In the genomic region with DNA sequence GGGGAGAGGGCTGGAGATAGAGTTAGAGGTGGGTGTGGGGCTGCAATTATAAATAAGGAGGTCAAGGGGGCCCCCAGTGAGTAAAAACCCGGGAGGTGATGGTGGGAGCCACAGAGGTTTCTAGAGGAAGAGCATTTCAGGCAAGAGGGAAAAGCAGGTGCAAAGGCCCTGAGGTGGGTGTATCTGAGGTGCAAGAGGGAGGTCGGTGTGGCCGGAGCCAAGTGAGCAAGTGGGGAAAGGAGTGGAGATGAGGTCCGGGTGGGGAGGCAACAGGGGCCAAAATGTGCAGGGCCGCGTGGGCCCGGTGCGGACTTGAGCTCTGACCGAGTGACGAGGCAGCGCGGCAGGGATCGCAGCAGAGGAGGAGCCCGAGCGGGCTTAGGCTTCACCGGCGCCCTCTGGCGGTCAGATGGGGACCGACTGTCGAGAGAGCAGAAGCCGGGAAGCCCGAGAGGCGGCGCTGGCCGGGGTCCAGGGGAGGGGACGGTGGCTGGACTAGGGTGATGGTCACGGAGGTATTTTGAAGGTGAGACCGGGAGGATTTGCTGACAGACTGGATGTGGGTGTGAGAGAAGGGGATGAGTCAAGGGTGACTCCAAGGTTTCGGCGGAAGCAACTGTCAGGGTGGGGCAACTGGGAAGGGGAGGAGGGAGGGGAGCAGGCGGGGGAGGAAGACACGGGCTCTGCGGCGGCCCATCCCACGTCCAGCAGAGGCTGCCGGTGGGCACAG, we compare ENCODE assay signal across 1 cellular context.
TF ChIP-seq lines count a peak whose summit lies in the region.

No MANE protein-coding gene starts in this region.

TF ChIP-seq in K562, 482 proteins besides CTCF, POLR2A, EP300 and RAD21 (continues in another document):
- no peak for TF ChIP-seq PCBP2 (IDR thresholded peaks at IDR 0.05; ENCODE audit: low read depth, low read length, poor library complexity, severe bottlenecking)
- TF ChIP-seq ZFP1 (CRISPR knock-in tag; IDR thresholded peaks at IDR 0.05) = no peak
- peak; percentile 23; the same call in 1 of the 2 replicates for TF ChIP-seq RAD51 (IDR thresholded peaks at IDR 0.05; ENCODE audit: borderline replicate concordance, low read depth)
- peak; percentile 88 for TF ChIP-seq SMARCE1 (IDR thresholded peaks at IDR 0.05)
- TF ChIP-seq, protein P1, sequence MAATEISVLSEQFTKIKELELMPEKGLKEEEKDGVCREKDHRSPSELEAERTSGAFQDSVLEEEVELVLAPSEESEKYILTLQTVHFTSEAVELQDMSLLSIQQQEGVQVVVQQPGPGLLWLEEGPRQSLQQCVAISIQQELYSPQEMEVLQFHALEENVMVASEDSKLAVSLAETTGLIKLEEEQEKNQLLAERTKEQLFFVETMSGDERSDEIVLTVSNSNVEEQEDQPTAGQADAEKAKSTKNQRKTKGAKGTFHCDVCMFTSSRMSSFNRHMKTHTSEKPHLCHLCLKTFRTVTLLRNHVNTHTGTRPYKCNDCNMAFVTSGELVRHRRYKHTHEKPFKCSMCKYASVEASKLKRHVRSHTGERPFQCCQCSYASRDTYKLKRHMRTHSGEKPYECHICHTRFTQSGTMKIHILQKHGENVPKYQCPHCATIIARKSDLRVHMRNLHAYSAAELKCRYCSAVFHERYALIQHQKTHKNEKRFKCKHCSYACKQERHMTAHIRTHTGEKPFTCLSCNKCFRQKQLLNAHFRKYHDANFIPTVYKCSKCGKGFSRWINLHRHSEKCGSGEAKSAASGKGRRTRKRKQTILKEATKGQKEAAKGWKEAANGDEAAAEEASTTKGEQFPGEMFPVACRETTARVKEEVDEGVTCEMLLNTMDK (IDR thresholded peaks at IDR 0.05; ENCODE audit: borderline replicate concordance, insufficient read depth, low read depth, low read length, poor library complexity, severe bottlenecking) = peak; percentile 73
- TF ChIP-seq JUN (IDR thresholded peaks at IDR 0.05; ENCODE audit: borderline replicate concordance, low read depth, low read length) = peak; percentile 59; the same call in 1 of the 2 replicates
- no peak; the same call in 1 of the 2 replicates for TF ChIP-seq JUN (CRISPR knock-in tag; IDR thresholded peaks at IDR 0.05; ENCODE audit: borderline replicate concordance)
- TF ChIP-seq GABPB2 (CRISPR knock-in tag; conservative IDR thresholded peaks at IDR 0.05) = no peak
- TF ChIP-seq POLR3G (IDR thresholded peaks at IDR 0.05; ENCODE audit: extremely low read depth, insufficient read length, insufficient replicate concordance) = no peak
- TF ChIP-seq CCNT2 (IDR thresholded peaks at IDR 0.05; ENCODE audit: borderline replicate concordance, extremely low read depth, insufficient read length, low read depth, low read length) = peak; percentile 13
- TF ChIP-seq PURB (CRISPR knock-in tag; IDR thresholded peaks at IDR 0.05; ENCODE audit: low read depth) = no peak
- peak; percentile 92 for TF ChIP-seq PHF20 (IDR thresholded peaks at IDR 0.05; ENCODE audit: partially characterized antibody)
- TF ChIP-seq RBM25 (IDR thresholded peaks at IDR 0.05; ENCODE audit: low read depth, low read length, severe bottlenecking) = peak; percentile 94
- TF ChIP-seq PTBP1 (IDR thresholded peaks at IDR 0.05; ENCODE audit: low read depth, low read length) = peak; percentile 99
- TF ChIP-seq ZNF263 (CRISPR knock-in tag; IDR thresholded peaks at IDR 0.05; ENCODE audit: borderline replicate concordance) = peak; percentile 96; the same call in 1 of the 2 replicates
- TF ChIP-seq JUND (IDR thresholded peaks at IDR 0.05; ENCODE audit: borderline replicate concordance, low read depth, low read length) = peak; percentile 78
- peak; percentile 51; the same call in 1 of the 3 replicates for TF ChIP-seq JUND (tag; IDR thresholded peaks at IDR 0.05; ENCODE audit: borderline replicate concordance, low read depth, low read length)
- peak; percentile 89 for TF ChIP-seq CTBP1 (IDR thresholded peaks at IDR 0.05; ENCODE audit: borderline replicate concordance)
- TF ChIP-seq IFI16 (CRISPR knock-in tag; IDR thresholded peaks at IDR 0.05) = no peak
- 0 out of 2 replicates have a peak, but pooled peaks have one; percentile 32 for TF ChIP-seq MEF2D (tag; conservative IDR thresholded peaks at IDR 0.05; ENCODE audit: low read depth)
- TF ChIP-seq, protein P2, sequence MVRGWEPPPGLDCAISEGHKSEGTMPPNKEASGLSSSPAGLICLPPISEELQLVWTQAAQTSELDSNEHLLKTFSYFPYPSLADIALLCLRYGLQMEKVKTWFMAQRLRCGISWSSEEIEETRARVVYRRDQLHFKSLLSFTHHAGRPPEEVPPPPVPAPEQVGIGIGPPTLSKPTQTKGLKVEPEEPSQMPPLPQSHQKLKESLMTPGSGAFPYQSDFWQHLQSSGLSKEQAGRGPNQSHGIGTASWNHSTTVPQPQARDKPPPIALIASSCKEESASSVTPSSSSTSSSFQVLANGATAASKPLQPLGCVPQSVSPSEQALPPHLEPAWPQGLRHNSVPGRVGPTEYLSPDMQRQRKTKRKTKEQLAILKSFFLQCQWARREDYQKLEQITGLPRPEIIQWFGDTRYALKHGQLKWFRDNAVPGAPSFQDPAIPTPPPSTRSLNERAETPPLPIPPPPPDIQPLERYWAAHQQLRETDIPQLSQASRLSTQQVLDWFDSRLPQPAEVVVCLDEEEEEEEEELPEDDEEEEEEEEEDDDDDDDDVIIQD (CRISPR knock-in tag; IDR thresholded peaks at IDR 0.05) = no peak
- TF ChIP-seq DMBX1 (CRISPR knock-in tag; IDR thresholded peaks at IDR 0.05; ENCODE audit: borderline replicate concordance) = no peak; the same call in 1 of the 2 replicates
- TF ChIP-seq MYC (IDR thresholded peaks at IDR 0.05; ENCODE audit: low read depth, low read length) = peak; percentile 55; the same call in 1 of the 2 replicates
- TF ChIP-seq MYC (CRISPR knock-in tag; IDR thresholded peaks at IDR 0.05; ENCODE audit: borderline replicate concordance, low read depth) = peak; percentile 52; the same call in 1 of the 2 replicates
- peak; percentile 83 for TF ChIP-seq TOE1 (IDR thresholded peaks at IDR 0.05; ENCODE audit: borderline replicate concordance)
- no peak for TF ChIP-seq TOE1 (CRISPR knock-in tag; IDR thresholded peaks at IDR 0.05; ENCODE audit: borderline replicate concordance, low read depth)
- peak in 1 of 2 experiments; percentile 59; a peak in 1 of 4 replicates for TF ChIP-seq SRF (CRISPR knock-in tag; IDR thresholded peaks at IDR 0.05)
- 0 out of 2 replicates have a peak, but pooled peaks have one; percentile 65 for TF ChIP-seq RBM14 (IDR thresholded peaks at IDR 0.05; ENCODE audit: borderline replicate concordance, insufficient read depth, low read depth, low read length)
- TF ChIP-seq MECOM (CRISPR knock-in tag; IDR thresholded peaks at IDR 0.05) = no peak
- TF ChIP-seq CBFB (CRISPR knock-in tag; IDR thresholded peaks at IDR 0.05) = 0 out of 2 replicates have a peak, but pooled peaks have one; percentile 51
- TF ChIP-seq NKRF (IDR thresholded peaks at IDR 0.05; ENCODE audit: borderline replicate concordance) = peak; percentile 88
- TF ChIP-seq, protein P3, sequence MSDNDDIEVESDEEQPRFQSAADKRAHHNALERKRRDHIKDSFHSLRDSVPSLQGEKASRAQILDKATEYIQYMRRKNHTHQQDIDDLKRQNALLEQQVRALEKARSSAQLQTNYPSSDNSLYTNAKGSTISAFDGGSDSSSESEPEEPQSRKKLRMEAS (CRISPR knock-in tag; IDR thresholded peaks at IDR 0.05) = peak; percentile 82
- peak; percentile 82; the same call in 1 of the 2 replicates for TF ChIP-seq MIER1 (IDR thresholded peaks at IDR 0.05; ENCODE audit: low read depth)
- no peak for TF ChIP-seq ZNF589 (CRISPR knock-in tag; IDR thresholded peaks at IDR 0.05; ENCODE audit: low read depth)
- TF ChIP-seq, protein P4, sequence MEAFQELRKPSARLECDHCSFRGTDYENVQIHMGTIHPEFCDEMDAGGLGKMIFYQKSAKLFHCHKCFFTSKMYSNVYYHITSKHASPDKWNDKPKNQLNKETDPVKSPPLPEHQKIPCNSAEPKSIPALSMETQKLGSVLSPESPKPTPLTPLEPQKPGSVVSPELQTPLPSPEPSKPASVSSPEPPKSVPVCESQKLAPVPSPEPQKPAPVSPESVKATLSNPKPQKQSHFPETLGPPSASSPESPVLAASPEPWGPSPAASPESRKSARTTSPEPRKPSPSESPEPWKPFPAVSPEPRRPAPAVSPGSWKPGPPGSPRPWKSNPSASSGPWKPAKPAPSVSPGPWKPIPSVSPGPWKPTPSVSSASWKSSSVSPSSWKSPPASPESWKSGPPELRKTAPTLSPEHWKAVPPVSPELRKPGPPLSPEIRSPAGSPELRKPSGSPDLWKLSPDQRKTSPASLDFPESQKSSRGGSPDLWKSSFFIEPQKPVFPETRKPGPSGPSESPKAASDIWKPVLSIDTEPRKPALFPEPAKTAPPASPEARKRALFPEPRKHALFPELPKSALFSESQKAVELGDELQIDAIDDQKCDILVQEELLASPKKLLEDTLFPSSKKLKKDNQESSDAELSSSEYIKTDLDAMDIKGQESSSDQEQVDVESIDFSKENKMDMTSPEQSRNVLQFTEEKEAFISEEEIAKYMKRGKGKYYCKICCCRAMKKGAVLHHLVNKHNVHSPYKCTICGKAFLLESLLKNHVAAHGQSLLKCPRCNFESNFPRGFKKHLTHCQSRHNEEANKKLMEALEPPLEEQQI (IDR thresholded peaks at IDR 0.05) = peak; percentile 78; the same call in 1 of the 2 replicates
- TF ChIP-seq HNRNPK (IDR thresholded peaks at IDR 0.05; ENCODE audit: low read depth, low read length, poor library complexity, severe bottlenecking) = peak; percentile 24
- peak; percentile 85 for TF ChIP-seq BRD9 (IDR thresholded peaks at IDR 0.05; ENCODE audit: low read depth, partially characterized antibody)
- TF ChIP-seq MYNN (IDR thresholded peaks at IDR 0.05) = peak; percentile 69; the same call in 1 of the 2 replicates
- TF ChIP-seq MYNN (CRISPR knock-in tag; IDR thresholded peaks at IDR 0.05) = no peak
- TF ChIP-seq ZNF224 (CRISPR knock-in tag; IDR thresholded peaks at IDR 0.05) = no peak
- peak; percentile 49 for TF ChIP-seq KDM5B (IDR thresholded peaks at IDR 0.05; ENCODE audit: insufficient replicate concordance, low read depth, low read length)
- peak; percentile 33; the same call in 1 of the 2 replicates for TF ChIP-seq GABPA (tag; conservative IDR thresholded peaks at IDR 0.05; ENCODE audit: low read depth)
- peak; percentile 25; the same call in 1 of the 2 replicates for TF ChIP-seq ELF4 (CRISPR knock-in tag; IDR thresholded peaks at IDR 0.05)
- no peak for TF ChIP-seq ZNF75A (CRISPR knock-in tag; IDR thresholded peaks at IDR 0.05)
- TF ChIP-seq ETV5 (CRISPR knock-in tag; IDR thresholded peaks at IDR 0.05; ENCODE audit: low read depth) = peak; percentile 72
- TF ChIP-seq FOXA3 (CRISPR knock-in tag; conservative IDR thresholded peaks at IDR 0.05 in 1 of 2, IDR thresholded peaks at IDR 0.05 in 1 of 2) = 0 out of 4 replicates have a peak, but pooled peaks of 1 of the 2 experiments have one; percentile 33
- peak; percentile 81 for TF ChIP-seq FOSL1 (tag; conservative IDR thresholded peaks at IDR 0.05)
- peak; percentile 92 for TF ChIP-seq HMGN3 (IDR thresholded peaks at IDR 0.05; ENCODE audit: borderline replicate concordance, extremely low read depth, insufficient read length, low read depth, low read length)
- TF ChIP-seq ESRRA (IDR thresholded peaks at IDR 0.05; ENCODE audit: borderline replicate concordance, low read depth) = peak; percentile 67; the same call in 1 of the 2 replicates
- TF ChIP-seq HIVEP1 (CRISPR knock-in tag; IDR thresholded peaks at IDR 0.05) = no peak
- TF ChIP-seq CREM (IDR thresholded peaks at IDR 0.05; ENCODE audit: low read depth) = peak; percentile 72; the same call in 1 of the 2 replicates
- TF ChIP-seq NFE2 (IDR thresholded peaks at IDR 0.05; ENCODE audit: low read depth) = peak; percentile 34
- peak; percentile 58 for TF ChIP-seq FIP1L1 (IDR thresholded peaks at IDR 0.05; ENCODE audit: low read depth, low read length, poor library complexity, severe bottlenecking)
- TF ChIP-seq ZNF511 (CRISPR knock-in tag; IDR thresholded peaks at IDR 0.05) = no peak
- TF ChIP-seq LEF1 (IDR thresholded peaks at IDR 0.05) = peak; percentile 43; the same call in 1 of the 2 replicates
- TF ChIP-seq RNF2 (IDR thresholded peaks at IDR 0.05) = 0 out of 2 replicates have a peak, but pooled peaks have one; percentile 22
- no peak for TF ChIP-seq MED1 (CRISPR knock-in tag; IDR thresholded peaks at IDR 0.05; ENCODE audit: borderline replicate concordance)
- peak; percentile 88; the same call in 1 of the 2 replicates for TF ChIP-seq MTA1 (IDR thresholded peaks at IDR 0.05; ENCODE audit: borderline replicate concordance)
- no peak for TF ChIP-seq HNRNPLL (IDR thresholded peaks at IDR 0.05; ENCODE audit: low read depth, low read length, poor library complexity, severe bottlenecking)
- peak; percentile 89 for TF ChIP-seq EGR1 (conservative IDR thresholded peaks at IDR 0.05)
- peak in 1 of 2 experiments; percentile 59; a peak in 1 of 4 replicates for TF ChIP-seq NONO (IDR thresholded peaks at IDR 0.05; ENCODE audit: low read depth in 2 of 2, low read length in 1 of 2)
- peak; percentile 92 for TF ChIP-seq THRAP3 (IDR thresholded peaks at IDR 0.05; ENCODE audit: borderline replicate concordance)
- peak in 1 of 2 experiments; percentile 68; a peak in 1 of 4 replicates for TF ChIP-seq TEAD1 (CRISPR knock-in tag; IDR thresholded peaks at IDR 0.05)
- peak; percentile 100 for TF ChIP-seq HDGF (IDR thresholded peaks at IDR 0.05)
